1 cellular context compared by ENCODE assay signal in the genomic region with DNA sequence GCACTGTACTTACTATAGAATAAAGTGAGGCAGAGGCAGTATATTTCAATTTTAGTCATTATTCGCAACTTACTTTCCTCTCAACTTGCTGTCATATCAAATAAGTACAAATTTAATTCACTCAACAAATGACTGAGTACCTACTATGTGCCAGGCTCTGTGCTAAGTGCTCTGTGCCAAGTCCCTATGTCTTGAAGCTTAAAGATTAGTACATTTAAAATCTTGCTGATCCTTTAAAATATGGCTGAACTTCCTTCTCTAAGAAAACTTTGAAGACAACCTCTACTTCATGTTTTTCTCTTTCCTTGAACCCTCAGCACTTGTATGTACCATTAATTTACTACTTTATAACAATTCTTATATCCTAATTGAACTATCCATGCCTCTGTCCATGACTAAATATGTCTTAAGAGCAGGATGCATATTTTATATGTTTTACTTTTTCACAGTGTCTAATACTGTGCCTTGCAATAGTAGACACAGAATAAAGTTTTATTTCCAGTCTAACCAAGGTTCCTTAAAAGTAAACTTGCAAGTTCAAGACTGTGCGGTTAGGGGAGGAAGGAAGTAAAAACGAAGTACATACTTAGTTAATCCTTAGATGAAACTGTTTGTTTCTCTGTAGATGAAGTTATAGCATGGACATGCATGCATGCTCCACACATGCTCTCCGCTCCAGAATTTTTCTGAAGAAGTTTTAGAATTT.
TF ChIP-seq lines count a peak whose summit lies in the region.

No MANE protein-coding gene starts in this region.

TF ChIP-seq in K562, 482 proteins besides CTCF, POLR2A, EP300 and RAD21 (continued from another document):
- TF ChIP-seq HMBOX1 (IDR thresholded peaks at IDR 0.05) (peak; percentile 64; the same call in 1 of the 2 replicates), BCOR (IDR thresholded peaks at IDR 0.05) (no peak), TRIM25 (IDR thresholded peaks at IDR 0.05; ENCODE audit: borderline replicate concordance) (no peak), MAFG (tag; conservative IDR thresholded peaks at IDR 0.05) (no peak), NFXL1 (CRISPR knock-in tag; IDR thresholded peaks at IDR 0.05) (0 out of 2 replicates have a peak, but pooled peaks have one; percentile 52), ZKSCAN8 (CRISPR knock-in tag; IDR thresholded peaks at IDR 0.05) (0 out of 2 replicates have a peak, but pooled peaks have one; percentile 23), ZNF639 (CRISPR knock-in tag; conservative IDR thresholded peaks at IDR 0.05 in 1 of 2, IDR thresholded peaks at IDR 0.05 in 1 of 2) (no peak), MYC (IDR thresholded peaks at IDR 0.05; ENCODE audit: low read depth, low read length) (no peak), MYC (CRISPR knock-in tag; IDR thresholded peaks at IDR 0.05; ENCODE audit: borderline replicate concordance, low read depth) (no peak), MEF2A (IDR thresholded peaks at IDR 0.05; ENCODE audit: control insufficient read depth, low read depth, low read length) (no peak), ETV6 (IDR thresholded peaks at IDR 0.05; ENCODE audit: borderline replicate concordance in 1 of 2, low read depth in 2 of 2, low read length in 1 of 2) (no peak; a peak in 1 of 4 replicates), ETV6 (CRISPR knock-in tag; IDR thresholded peaks at IDR 0.05; ENCODE audit: borderline replicate concordance) (no peak), MEIS2 (IDR thresholded peaks at IDR 0.05; ENCODE audit: partially characterized antibody) (no peak), ETS2 (tag; IDR thresholded peaks at IDR 0.05; ENCODE audit: borderline replicate concordance, poor library complexity, severe bottlenecking) (no peak)
